In the genomic region with DNA sequence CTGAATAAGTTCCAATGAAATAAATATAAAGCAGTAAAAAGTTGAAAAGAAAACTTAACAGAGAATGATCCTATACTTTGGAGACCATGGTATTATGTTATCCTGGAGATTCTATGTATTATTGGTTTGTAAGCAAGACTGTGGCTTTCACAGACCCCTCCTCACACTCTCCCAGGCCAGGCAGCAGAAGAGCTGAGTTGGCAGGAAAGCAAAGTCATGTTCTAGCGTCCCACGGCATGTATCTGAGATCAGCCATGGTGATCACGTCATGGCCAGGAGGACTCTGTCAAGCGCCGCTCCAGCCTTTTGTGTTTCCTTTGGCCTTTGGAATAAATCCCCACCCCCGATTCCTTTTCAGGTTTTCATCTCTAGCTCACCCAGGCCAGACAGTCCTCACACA, we compare ENCODE assay signal across 39 cellular contexts. TPM values are rescaled to one million over a fixed set of nuclear protein-coding genes. Genes with fewer than 3 reads are reported as not detected.
"Had no signal": no experiment of that assay in that cellular context is flagged by ENCODE, and none has a peak within 500 bp of the region (broad histone marks: within the 10 kb centered on the region; RNA-seq: fewer than 3 reads in every experiment).

No MANE protein-coding gene starts in this region.

- H3K4me3 ChIP-seq: MG63 had no signal

- H3K36me3 ChIP-seq: MG63 had no signal

- DNase-seq: Karpas-422, Kasumi-1, MG63, MM.1S, MV-4-11, NCI-H1048, NCI-H1092, NCI-H1092 treated with DMSO at 0.1 percent for 48 hours, NCI-H1105, NCI-H1105 treated with DMSO at 0.1 percent for 48 hours, NCI-H1417, NCI-H1417 treated with DMSO at 0.1 percent for 48 hours, NCI-H1436, NCI-H1436 treated with DMSO at 0.1 percent for 48 hours, NCI-H146, NCI-H1694, NCI-H1694 treated with DMSO at 0.1 percent for 48 hours, NCI-H187, NCI-H187 treated with DMSO at 0.1 percent for 48 hours, NCI-H1930, NCI-H2029, NCI-H2029 treated with DMSO at 0.1 percent for 48 hours, NCI-H2081, NCI-H2081 treated with DMSO at 0.1 percent for 48 hours, NCI-H2107, NCI-H2171, NCI-H2171 treated with DMSO at 0.1 percent for 48 hours, NCI-H2227 treated with DMSO at 0.1 percent for 48 hours, NCI-H226, NCI-H345, NCI-H446, NCI-H446 treated with DMSO at 0.1 percent for 48 hours, NCI-H510A, NCI-H510A treated with DMSO at 0.1 percent for 48 hours, NCI-H524 had no signal

- H3K27me3 ChIP-seq: MG63 had no signal

- H3K9me3 ChIP-seq: MG63 had no signal

RNA-seq across cellular contexts. Expression of a gene that starts 39.0 kb away (rescaled TPM):
- total RNA-seq: LHCN-M2, M059J, MCF 10A, NCI-H460 had no signal
